Comparison of ENCODE assay signal across 31 cellular contexts in the genomic region with DNA sequence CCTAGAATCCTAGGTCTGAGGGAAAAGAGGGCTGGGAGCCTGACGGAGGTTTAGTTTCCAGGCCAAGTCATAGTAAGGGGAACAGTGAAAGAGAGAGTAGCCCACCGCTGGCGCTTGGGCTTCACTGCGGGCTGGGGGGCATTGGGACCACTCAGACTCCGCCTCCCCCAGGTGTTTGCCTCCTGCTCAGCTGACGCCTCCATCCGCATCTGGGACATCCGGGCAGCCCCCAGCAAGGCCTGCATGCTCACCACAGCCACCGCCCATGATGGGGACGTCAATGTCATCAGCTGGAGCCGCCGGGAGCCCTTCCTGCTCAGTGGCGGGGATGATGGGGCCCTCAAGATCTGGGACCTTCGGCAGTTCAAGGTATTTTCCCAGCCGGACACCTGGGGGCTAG.
"Had no signal": no experiment of that assay in that cellular context is flagged by ENCODE, and none has a peak within 500 bp of the region (broad histone marks: within the 10 kb centered on the region; RNA-seq: fewer than 3 reads in every experiment).

No MANE protein-coding gene starts in this region.

- H3K27ac ChIP-seq: ascending aorta, breast epithelium, cardiac muscle cell, coronary artery, dorsolateral prefrontal cortex, foreskin keratinocyte, gastroesophageal sphincter had no signal

- H3K4me3 Mint-ChIP-seq: activated CD4-positive, alpha-beta memory T cell treated with anti-CD3 and anti-CD28 coated beads, Interleukin-2, amount 10 ng/mL, durations not matched to agents 7 days and 5 days; activated CD4-positive, alpha-beta T cell treated with anti-CD3 and anti-CD28 coated beads for 36 hours; activated CD4-positive, alpha-beta T cell treated with anti-CD3 and anti-CD28 coated beads, Interleukin-2, amount 10 ng/mL, durations not matched to agents 24 days and 14 days; activated naive CD4-positive, alpha-beta T cell treated with anti-CD3 and anti-CD28 coated beads, Interleukin-2, amount 10 ng/mL, durations not matched to agents 7 days and 5 days; activated naive CD8-positive, alpha-beta T cell treated with anti-CD3 and anti-CD28 coated beads, Interleukin-2, amount 10 ng/mL, durations not matched to agents 7 days and 5 days; activated T-cell treated with anti-CD3 and anti-CD28 coated beads, Interleukin-2, amount 50 U/mL, for 24 hours; activated T-cell treated with anti-CD3 and anti-CD28 coated beads, Interleukin-2, amount 50 U/mL, for 72 hours; brain; dendritic cell treated with granulocyte-macrophage colony-stimulating factor and Interleukin-4, amounts not matched to agents 40 ng/mL and 50 ng/mL, for 4 days; endodermal cell; T-helper 17 cell; T-helper 2 cell treated with Interferon-gamma antibody and Interleukin-4, amounts not matched to agents 5 μg/mL and 100 μg/mL, for 36 hours had no signal

- H3K4me1 ChIP-seq: ascending aorta had no signal

- ATAC-seq: activated CD4-positive, alpha-beta T cell treated with anti-CD3 and anti-CD28 coated beads for 36 hours; activated naive CD4-positive, alpha-beta T cell treated with anti-CD3 and anti-CD28 coated beads, Interleukin-2, amount 50 U/mL, for 72 hours; activated T-cell treated with anti-CD3 and anti-CD28 coated beads, Interleukin-2, amount 50 U/mL, for 72 hours; esophagus mucosa; foreskin keratinocyte; gastroesophageal sphincter; T-helper 17 cell had no signal

- H3K9me3 ChIP-seq: ascending aorta, breast epithelium, gastroesophageal sphincter had no signal

- H3K4me3 ChIP-seq: ascending aorta, breast epithelium, cardiac muscle cell, coronary artery, dorsolateral prefrontal cortex, gastroesophageal sphincter had no signal

- H3K27ac Mint-ChIP-seq: activated CD4-positive, alpha-beta memory T cell treated with anti-CD3 and anti-CD28 coated beads, Interleukin-2, amount 10 ng/mL, durations not matched to agents 7 days and 5 days; activated CD4-positive, alpha-beta T cell treated with anti-CD3 and anti-CD28 coated beads for 36 hours; activated CD4-positive, alpha-beta T cell treated with anti-CD3 and anti-CD28 coated beads, Interleukin-2, amount 10 ng/mL, durations not matched to agents 24 days and 14 days; activated naive CD4-positive, alpha-beta T cell treated with anti-CD3 and anti-CD28 coated beads, Interleukin-2, amount 10 ng/mL, durations not matched to agents 7 days and 5 days; activated naive CD4-positive, alpha-beta T cell treated with anti-CD3 and anti-CD28 coated beads, Interleukin-2, amount 50 U/mL, for 72 hours; activated naive CD8-positive, alpha-beta T cell treated with anti-CD3 and anti-CD28 coated beads, Interleukin-2, amount 10 ng/mL, durations not matched to agents 7 days and 5 days; activated T-cell treated with anti-CD3 and anti-CD28 coated beads, Interleukin-2, amount 50 U/mL, for 24 hours; activated T-cell treated with anti-CD3 and anti-CD28 coated beads, Interleukin-2, amount 50 U/mL, for 72 hours; dendritic cell treated with granulocyte-macrophage colony-stimulating factor and Interleukin-4, amounts not matched to agents 40 ng/mL and 50 ng/mL, for 4 days; endodermal cell; T-helper 17 cell; T-helper 2 cell treated with Interferon-gamma antibody and Interleukin-4, amounts not matched to agents 5 μg/mL and 100 μg/mL, for 36 hours had no signal

- H3K27me3 ChIP-seq: ascending aorta, breast epithelium, cardiac muscle cell, dorsolateral prefrontal cortex, foreskin keratinocyte, gastroesophageal sphincter had no signal

- DNase-seq: activated CD4-positive, alpha-beta memory T cell treated with anti-CD3 and anti-CD28 coated beads, Interleukin-2, amount 10 ng/mL, durations not matched to agents 7 days and 5 days; activated CD4-positive, alpha-beta T cell treated with anti-CD3 and anti-CD28 coated beads for 36 hours; activated CD4-positive, alpha-beta T cell treated with anti-CD3 and anti-CD28 coated beads, Interleukin-2, amount 10 ng/mL, durations not matched to agents 24 days and 14 days; activated CD4-positive, alpha-beta T cell treated with anti-CD3 and anti-CD28 coated beads, Interleukin-2, amount 50 U/mL, for 4 hours; activated CD4-positive, CD25-positive, alpha-beta regulatory T cell; activated CD4-positive, CD25-positive, alpha-beta regulatory T cell treated with anti-CD3 and anti-CD28 coated beads, Interleukin-2, amount 50 U/mL, for 72 hours; activated CD8-positive, alpha-beta memory T cell treated with anti-CD3 and anti-CD28 coated beads, Interleukin-2, amount 50 U/mL, for 48 hours; activated gamma-delta T cell; activated naive CD4-positive, alpha-beta T cell; activated naive CD4-positive, alpha-beta T cell treated with anti-CD3 and anti-CD28 coated beads, Interleukin-2, amount 10 ng/mL, durations not matched to agents 7 days and 5 days; activated naive CD8-positive, alpha-beta T cell treated with anti-CD3 and anti-CD28 coated beads, Interleukin-2, amount 10 ng/mL, durations not matched to agents 7 days and 5 days; activated T-cell treated with anti-CD3 and anti-CD28 coated beads for 4 hours; activated T-cell treated with anti-CD3 and anti-CD28 coated beads, Interleukin-2, amount 50 U/mL, for 24 hours; activated T-cell treated with anti-CD3 and anti-CD28 coated beads, Interleukin-2, amount 50 U/mL, for 72 hours; central memory CD4-positive, alpha-beta T cell; dorsolateral prefrontal cortex; effector memory CD4-positive, alpha-beta T cell; endodermal cell; foreskin keratinocyte; T-helper 1 cell; T-helper 17 cell had no signal

- H3K27me3 Mint-ChIP-seq: activated CD4-positive, alpha-beta memory T cell treated with anti-CD3 and anti-CD28 coated beads, Interleukin-2, amount 10 ng/mL, durations not matched to agents 7 days and 5 days; activated CD4-positive, alpha-beta T cell treated with anti-CD3 and anti-CD28 coated beads for 36 hours; activated CD4-positive, alpha-beta T cell treated with anti-CD3 and anti-CD28 coated beads, Interleukin-2, amount 10 ng/mL, durations not matched to agents 24 days and 14 days; activated naive CD8-positive, alpha-beta T cell treated with anti-CD3 and anti-CD28 coated beads, Interleukin-2, amount 10 ng/mL, durations not matched to agents 7 days and 5 days; activated T-cell treated with anti-CD3 and anti-CD28 coated beads, Interleukin-2, amount 50 U/mL, for 24 hours; dendritic cell treated with granulocyte-macrophage colony-stimulating factor and Interleukin-4, amounts not matched to agents 40 ng/mL and 50 ng/mL, for 4 days; T-helper 17 cell had no signal

- H3K9me3 Mint-ChIP-seq: activated CD4-positive, alpha-beta memory T cell treated with anti-CD3 and anti-CD28 coated beads, Interleukin-2, amount 10 ng/mL, durations not matched to agents 7 days and 5 days; activated CD4-positive, alpha-beta T cell treated with anti-CD3 and anti-CD28 coated beads, Interleukin-2, amount 10 ng/mL, durations not matched to agents 24 days and 14 days; activated naive CD4-positive, alpha-beta T cell treated with anti-CD3 and anti-CD28 coated beads, Interleukin-2, amount 10 ng/mL, durations not matched to agents 7 days and 5 days; activated naive CD4-positive, alpha-beta T cell treated with anti-CD3 and anti-CD28 coated beads, Interleukin-2, amount 50 U/mL, for 72 hours; activated naive CD8-positive, alpha-beta T cell treated with anti-CD3 and anti-CD28 coated beads, Interleukin-2, amount 10 ng/mL, durations not matched to agents 7 days and 5 days; activated T-cell treated with anti-CD3 and anti-CD28 coated beads, Interleukin-2, amount 50 U/mL, for 24 hours; activated T-cell treated with anti-CD3 and anti-CD28 coated beads, Interleukin-2, amount 50 U/mL, for 72 hours; brain; dendritic cell treated with granulocyte-macrophage colony-stimulating factor and Interleukin-4, amounts not matched to agents 40 ng/mL and 50 ng/mL, for 4 days; endodermal cell; T-helper 2 cell treated with Interferon-gamma antibody and Interleukin-4, amounts not matched to agents 5 μg/mL and 100 μg/mL, for 36 hours had no signal
